ENCODE assay signal across 9 cellular contexts in genomic region chr19:575527-576506, GRCh38. TPM values are rescaled to one million over a fixed set of nuclear protein-coding genes. Genes with fewer than 3 reads are reported as not detected.
DNase-seq lines count a peak whose midpoint lies in the region; ATAC-seq and TF ChIP-seq lines count a peak whose summit lies in the region.
"Had no signal": no experiment of that assay in that cellular context is flagged by ENCODE, and none has a peak within 500 bp of the region (broad histone marks: within the 10 kb centered on the region; RNA-seq: fewer than 3 reads in every experiment).

No MANE protein-coding gene starts in this region.

- peak overlapping the region in 8 of 11 experiments; percentile 5 to 41 (median 28); a peak in 8 of 22 replicates for H3K27ac ChIP-seq in BLaER1 treated with 17β-estradiol and CSF1 and Interleukin-3, amounts not matched to agents 10 nM and 100 nM
- H3K27ac ChIP-seq in Panc1 (ENCODE audit: low read length), result peak overlapping the region; percentile 23; the same call in 1 of the 2 replicates

- no peaks in the 10 kb centered on the region for H3K9me3 ChIP-seq in BLaER1 treated with 17β-estradiol and CSF1 and Interleukin-3, amounts not matched to agents 10 nM and 100 nM (replicated peaks in 1 of 11)
- H3K9me3 ChIP-seq in Panc1 (ENCODE audit: control insufficient read depth, insufficient read depth, low read depth, low read length), result no peaks in the 10 kb centered on the region

- H3K4me2 ChIP-seq in BLaER1 treated with 17β-estradiol and CSF1 and Interleukin-3, amounts not matched to agents 10 nM and 100 nM, result peak overlapping the region; percentile 95 to 100 (median 98)

- H3K4me3 Mint-ChIP-seq in nephron progenitor cell, result peak overlapping the region; percentile 92

- H3K4me1 ChIP-seq in BLaER1 treated with 17β-estradiol and CSF1 and Interleukin-3, amounts not matched to agents 10 nM and 100 nM, result peaks cover 47 to 57% (median 53%) of the 10 kb centered on the region in 10 experiments
- peaks cover 10% of the 10 kb centered on the region for H3K4me1 ChIP-seq in Panc1 (ENCODE audit: control insufficient read depth, insufficient read depth, low read length)

- in situ Hi-C loops in Panc1 (cut with HindIII; ENCODE audit: low pct_unique_long_range_greater_than_20kb, low sequenced_read_pairs), result no loop called here

- H3K27me3 ChIP-seq in BLaER1 treated with 17β-estradiol and CSF1 and Interleukin-3, amounts not matched to agents 10 nM and 100 nM, result no peaks in the 10 kb centered on the region
- H3K27me3 ChIP-seq in Panc1 (ENCODE audit: control insufficient read depth, insufficient read depth, low read length), result no peaks in the 10 kb centered on the region

- no peak for DNase-seq in Panc1 (ENCODE audit: low read depth, low spot score)
- DNase-seq in nephron progenitor cell, result no peak
- DNase-seq in NCI-H2196 treated with DMSO at 0.1 percent for 48 hours (lab: John Stamatoyannopoulos, UW; ENCODE audit: unreplicated experiment), result no peak
- no peak for DNase-seq in NCI-H748 (lab: John Stamatoyannopoulos, UW; ENCODE audit: unreplicated experiment)
- DNase-seq: activated effector memory CD4-positive, alpha-beta T cell treated with Interleukin-2 at 50 U/mL for 16 hours had no signal

- H3K9me3 Mint-ChIP-seq in nephron progenitor cell, result peaks cover 7% of the 10 kb centered on the region

- peaks cover 3% of the 10 kb centered on the region for H3K27me3 Mint-ChIP-seq in nephron progenitor cell (ENCODE audit: low read depth, poor library complexity)

- no TSS peak for BruUV-seq in Panc1 (replicated peaks; lab: Mats Ljungman, UMichigan)

- CTCF ChIA-PET in Panc1 (lab: Charles Lee), result interaction anchor here (0.7 kb wide), 2 partner anchors 8 to 25 kb away, joined by 4 read pairs; no protein-coding TSS in a partner anchor

- no peak for ATAC-seq in Panc1
- peak; percentile 39 for ATAC-seq in esophagus mucosa
- no peak for ATAC-seq in GM19035 (IDR thresholded peaks at IDR 0.05; ENCODE audit: unreplicated experiment)
- ATAC-seq in HG02840 (IDR thresholded peaks at IDR 0.05; ENCODE audit: low FRiP score, unreplicated experiment), result no peak

- intact Hi-C loops in Panc1 (cut with micrococcal nuclease; ENCODE audit: unreplicated experiment), result no loop called here

- no peak overlapping the region for H3K27ac Mint-ChIP-seq in nephron progenitor cell

- peaks cover 30 to 52% (median 44%) of the 10 kb centered on the region in 11 experiments for H3K36me3 ChIP-seq in BLaER1 treated with 17β-estradiol and CSF1 and Interleukin-3, amounts not matched to agents 10 nM and 100 nM
- peaks cover 8% of the 10 kb centered on the region; the same call in 1 of the 2 replicates for H3K36me3 ChIP-seq in Panc1 (ENCODE audit: control insufficient read depth, insufficient read depth, low read length)

- peaks cover 58% of the 10 kb centered on the region for H3K4me1 Mint-ChIP-seq in nephron progenitor cell

- H4K20me1 ChIP-seq in BLaER1 treated with 17β-estradiol and CSF1 and Interleukin-3, amounts not matched to agents 10 nM and 100 nM, result peaks cover 72 to 84% (median 83%) of the 10 kb centered on the region in 11 experiments

- H3K36me3 Mint-ChIP-seq in nephron progenitor cell (ENCODE audit: low read depth), result peaks cover 5% of the 10 kb centered on the region

- peak overlapping the region; percentile 96 to 100 (median 98); a peak in 19 of 20 replicates for H3K4me3 ChIP-seq in BLaER1 treated with 17β-estradiol and CSF1 and Interleukin-3, amounts not matched to agents 10 nM and 100 nM
- peak overlapping the region; percentile 87 to 94 for H3K4me3 ChIP-seq in Panc1 (ENCODE audit: low read depth in 2 of 2, low read length in 2 of 2)

- H3K9ac ChIP-seq in BLaER1 treated with 17β-estradiol and CSF1 and Interleukin-3, amounts not matched to agents 10 nM and 100 nM, result peak overlapping the region; percentile 65 to 99 (median 96); a peak in 20 of 22 replicates

- POLR2A ChIA-PET in Panc1 (lab: Charles Lee), result interaction anchor here (0.5 kb wide), 1 partner anchor 14 kb away, joined by 3 read pairs; no protein-coding TSS in a partner anchor

- no peak for TF ChIP-seq CTCF in Panc1 (IDR thresholded peaks at IDR 0.05)
- no peak for TF ChIP-seq CTCF in nephron progenitor cell (IDR thresholded peaks at IDR 0.05)

RNA-seq across cellular contexts. Expression of gene BSG, which starts 3.4 kb away (rescaled TPM):
- 653 TPM for total RNA-seq in Panc1 (2021; ENCODE audit: unreplicated experiment)
- polyA plus RNA-seq in Panc1 (2012; ENCODE audit: insufficient read length), result 956 TPM
- 320 TPM for total RNA-seq in esophagus mucosa

RNA-seq across cellular contexts. Expression of gene HCN2, which starts 13.9 kb away (rescaled TPM):
- 15.1 TPM for total RNA-seq in Panc1 (2021; ENCODE audit: unreplicated experiment)
- 22.3 TPM for polyA plus RNA-seq in Panc1 (2012; ENCODE audit: insufficient read length)
- total RNA-seq in esophagus mucosa, result 0.48 TPM

RNA-seq across cellular contexts. Expression of gene GZMM, which starts 32.0 kb away (rescaled TPM):
- total RNA-seq in Panc1 (2021; ENCODE audit: unreplicated experiment) (0.69 TPM), esophagus mucosa (not detected)
- polyA plus RNA-seq in Panc1 (2012; ENCODE audit: insufficient read length), result 1.4 TPM

RNA-seq across cellular contexts. Expression of gene CDC34, which starts 44.3 kb away (rescaled TPM):
- 80.5 TPM for total RNA-seq in Panc1 (2021; ENCODE audit: unreplicated experiment)
- polyA plus RNA-seq in Panc1 (2012; ENCODE audit: insufficient read length), result 116 TPM
- 30.7 TPM for total RNA-seq in esophagus mucosa

RNA-seq across cellular contexts. Expression of gene POLRMT, which starts 57.5 kb away (rescaled TPM):
- total RNA-seq in Panc1 (2021; ENCODE audit: unreplicated experiment), result 56.0 TPM
- polyA plus RNA-seq in Panc1 (2012; ENCODE audit: insufficient read length), result 68.0 TPM
- 24.5 TPM for total RNA-seq in esophagus mucosa

Comparison
In these comparisons a context has a peak if more than half of its experiments do, and no peak if none do; other contexts are left out.
1. RNA of gene HCN2, which starts 13.9 kb away (total RNA-seq): 15.1 TPM in Panc1 (single experiment); 0.48 TPM in esophagus mucosa (single experiment); every median in the first group is over 10 times any median in the second.